Comparison of ENCODE assay signal across 19 cellular contexts in the genomic region with DNA sequence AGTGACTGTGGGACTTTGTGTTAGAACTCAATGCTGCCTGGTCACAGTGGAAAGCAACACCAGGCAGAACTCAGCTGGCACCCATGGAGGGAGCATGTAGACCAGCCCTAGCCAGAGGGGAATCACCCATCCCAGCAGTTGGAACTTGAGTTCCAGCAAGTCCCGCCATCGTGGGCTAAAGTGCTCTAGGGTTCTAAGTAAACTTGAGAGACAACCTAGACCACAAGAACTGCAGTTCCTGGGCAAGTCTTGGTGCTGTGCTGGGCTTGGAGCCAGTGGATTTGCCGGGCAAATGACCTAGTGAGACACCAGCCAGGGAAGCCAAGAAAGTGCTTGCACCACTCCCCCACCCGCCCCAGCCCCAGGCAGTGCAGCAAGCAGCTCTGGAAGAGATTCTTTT. TPM values are rescaled to one million over a fixed set of nuclear protein-coding genes. Genes with fewer than 3 reads are reported as not detected.
DNase-seq lines count a peak whose midpoint lies in the region; ATAC-seq and TF ChIP-seq lines count a peak whose summit lies in the region.
"Had no signal": no experiment of that assay in that cellular context is flagged by ENCODE, and none has a peak within 500 bp of the region (broad histone marks: within the 10 kb centered on the region; RNA-seq: fewer than 3 reads in every experiment).

No MANE protein-coding gene starts in this region.

- no peak overlapping the region for H3K27ac Mint-ChIP-seq in MCF 10A (ENCODE audit: low read depth, unreplicated experiment)
- H3K27ac Mint-ChIP-seq: activated CD4-positive, alpha-beta T cell treated with anti-CD3 and anti-CD28 coated beads for 36 hours had no signal

- POLR2A ChIA-PET in MCF 10A (lab: Yijun Ruan, JAX), result no interaction called here

- peaks cover 2% of the 10 kb centered on the region for H3K27me3 Mint-ChIP-seq in MCF 10A (ENCODE audit: insufficient read depth, unreplicated experiment)
- H3K27me3 Mint-ChIP-seq: activated CD4-positive, alpha-beta T cell treated with anti-CD3 and anti-CD28 coated beads for 36 hours had no signal

- H3K4me1 ChIP-seq in stomach, result peaks cover 0 to 23% (median 13%) of the 10 kb centered on the region in 4 donors
- H3K4me1 ChIP-seq: Caco-2 had no signal

- H3K4me3 Mint-ChIP-seq in MCF 10A (ENCODE audit: unreplicated experiment), result no peak overlapping the region
- H3K4me3 Mint-ChIP-seq: activated CD4-positive, alpha-beta T cell treated with anti-CD3 and anti-CD28 coated beads for 36 hours had no signal

- no peak for ATAC-seq in HG03378 (IDR thresholded peaks at IDR 0.05; ENCODE audit: unreplicated experiment)
- ATAC-seq: activated CD4-positive, alpha-beta T cell treated with anti-CD3 and anti-CD28 coated beads for 36 hours had no signal

- no peak for TF ChIP-seq EP300 in stomach (IDR thresholded peaks at IDR 0.05)

- H3K36me3 ChIP-seq in stomach, result no peaks in the 10 kb centered on the region
- H3K36me3 ChIP-seq: ovary had no signal

- H3K4me3 ChIP-seq in stomach, result no peak overlapping the region
- H3K4me3 ChIP-seq: ovary, skin epidermis had no signal

- no peak for TF ChIP-seq POLR2A in stomach (IDR thresholded peaks at IDR 0.05)

- H3K27me3 ChIP-seq in stomach, result no peaks in the 10 kb centered on the region
- H3K27me3 ChIP-seq: ovary had no signal

- H3K27ac ChIP-seq in stomach, result no peak overlapping the region
- H3K27ac ChIP-seq: KMS-11, ovary, skin epidermis had no signal

- no peaks in the 10 kb centered on the region for H3K9me3 ChIP-seq in stomach
- H3K9me3 ChIP-seq: Caco-2, ovary had no signal

- TF ChIP-seq CTCF in MCF 10A (IDR thresholded peaks at IDR 0.05; ENCODE audit: unreplicated experiment), result no peak
- no peak for TF ChIP-seq CTCF in stomach (IDR thresholded peaks at IDR 0.05)

- CTCF ChIA-PET in MCF 10A (lab: Yijun Ruan, JAX), result interaction anchor here (0.7 to 1.2 kb wide), 2 partner anchors 12 to 217 kb away, joined by 3 read pairs; no protein-coding TSS in a partner anchor

- intact Hi-C loops in MCF 10A (cut with micrococcal nuclease), result no loop called here
- intact Hi-C loops in stomach (cut with DNase I; ENCODE audit: low total_unique reads), result no loop called here

- H3K9me3 Mint-ChIP-seq in MCF 10A (ENCODE audit: unreplicated experiment), result no peaks in the 10 kb centered on the region

- 32 to 47% (median 36%) methylated on average over 4 of the region's 4 CpGs for WGBS in stomach, 5 donors

- peaks cover 36% of the 10 kb centered on the region for H3K4me1 Mint-ChIP-seq in MCF 10A (ENCODE audit: insufficient read depth, unreplicated experiment)

- DNase-seq in EL (peak; percentile 55), MCF 10A (ENCODE audit: unreplicated experiment) (peak; percentile 87), mesenteric fat pad (ENCODE audit: low spot score) (peak; percentile 59), stomach (peak; percentile 64), DMS153 (lab: John Stamatoyannopoulos, UW) (no peak), HuH-7.5 (ENCODE audit: low spot score) (no peak), NCI-H2029 (lab: John Stamatoyannopoulos, UW) (no peak)
- DNase-seq: activated CD4-positive, alpha-beta T cell treated with anti-CD3 and anti-CD28 coated beads for 36 hours; activated effector memory CD4-positive, alpha-beta T cell treated with anti-CD3 and anti-CD28 coated beads, Interleukin-2, amount 50 U/mL, for 16 hours; Caco-2; NCI-H1092 treated with DMSO at 0.1 percent for 48 hours; NCI-H2081 treated with DMSO at 0.1 percent for 48 hours; NCI-H524 treated with DMSO at 0.1 percent for 48 hours; ovary; SW 1271 had no signal

- no TSS peak for BruUV-seq in MCF 10A (replicated peaks; lab: Mats Ljungman, UMichigan)

- H3K36me3 Mint-ChIP-seq in MCF 10A (ENCODE audit: insufficient read depth, unreplicated experiment), result no peaks in the 10 kb centered on the region

RNA-seq across cellular contexts. Expression of gene ISG20, which starts 24.4 kb away (rescaled TPM):
- total RNA-seq in MCF 10A (2022), result 9.7 and 20.0 TPM in 2 replicates
- total RNA-seq in mesenteric fat pad, result 16.2 TPM
- total RNA-seq in stomach, result 100 to 1,000 TPM in 1 of 5 donors, 10 to 100 TPM in 4; 15.6 to 104 (median 65.9) TPM
- polyA plus RNA-seq in stomach, result 100 to 1,000 TPM in 1 of 3 donors, 10 to 100 TPM in 2; 51.9 to 137 (median 81.9) TPM
- total RNA-seq: temporal lobe had no signal

RNA-seq across cellular contexts. Expression of gene AEN, which starts 42.1 kb away (rescaled TPM):
- total RNA-seq in MCF 10A (2022), result 48.7 and 67.6 TPM in 2 replicates
- total RNA-seq in mesenteric fat pad, result 23.3 TPM
- 10 to 100 TPM in 4 of 5 donors, 1 to 10 TPM in 1; 1.8 to 35.3 (median 19.9) TPM for total RNA-seq in stomach
- polyA plus RNA-seq in stomach, result 10 to 100 TPM in 2 of 3 donors, 1 to 10 TPM in 1; 9.6 to 16.1 (median 12.1) TPM

Comparison
In these comparisons a context has a peak if more than half of its experiments do, and no peak if none do; other contexts are left out.
1. DNase-seq: peak in EL (single experiment), MCF 10A (single experiment), mesenteric fat pad (single experiment) and stomach (single experiment); none in DMS153 (single experiment), HuH-7.5 (single experiment) and NCI-H2029 (single experiment).